In genomic region chr3:28667646-28668376, GRCh38 we compare ENCODE assay signal across 8 cellular contexts.
DNase-seq lines count a peak whose midpoint lies in the region; ATAC-seq and TF ChIP-seq lines count a peak whose summit lies in the region.

No MANE protein-coding gene starts in this region.

- H3K36me3 Mint-ChIP-seq in CD14-positive monocyte = no peaks in the 10 kb centered on the region
- no peaks in the 10 kb centered on the region for H3K36me3 Mint-ChIP-seq in mesothelial cell of epicardium
- no peaks in the 10 kb centered on the region for H3K36me3 Mint-ChIP-seq in stimulated activated memory B cell treated with anti-CD40 and anti-IgM and Interleukin-4, amounts not matched to agents 10 μg/mL and 1 μg/mL and 100 μg/mL, for 72 hours

- intact Hi-C loops in CD14-positive monocyte (cut with micrococcal nuclease) = no loop called here

- TF ChIP-seq CTCF in CD14-positive monocyte (IDR thresholded peaks at IDR 0.05) (peak; percentile 72), mesothelial cell of epicardium (IDR thresholded peaks at IDR 0.05; ENCODE audit: unreplicated experiment) (peak; percentile 78)

- ATAC-seq in GM18907 (IDR thresholded peaks at IDR 0.05; ENCODE audit: unreplicated experiment) (peak; percentile 95), HG03066 (IDR thresholded peaks at IDR 0.05; ENCODE audit: low read depth, unreplicated experiment) (peak; percentile 99)
- ATAC-seq in stimulated activated memory B cell treated with anti-CD40 and anti-IgM and Interleukin-4, amounts not matched to agents 10 μg/mL and 1 μg/mL and 100 μg/mL, for 72 hours = peak; percentile 63

- H3K4me1 Mint-ChIP-seq in CD14-positive monocyte = no peaks in the 10 kb centered on the region
- H3K4me1 Mint-ChIP-seq in mesothelial cell of epicardium = peaks cover 15% of the 10 kb centered on the region
- H3K4me1 Mint-ChIP-seq in stimulated activated memory B cell treated with anti-CD40 and anti-IgM and Interleukin-4, amounts not matched to agents 10 μg/mL and 1 μg/mL and 100 μg/mL, for 72 hours = peaks cover 6% of the 10 kb centered on the region

- H3K4me3 Mint-ChIP-seq in CD14-positive monocyte (no peak overlapping the region), mesothelial cell of epicardium (no peak overlapping the region)
- no peak overlapping the region for H3K4me3 Mint-ChIP-seq in stimulated activated memory B cell treated with anti-CD40 and anti-IgM and Interleukin-4, amounts not matched to agents 10 μg/mL and 1 μg/mL and 100 μg/mL, for 72 hours

- H3K27ac Mint-ChIP-seq in CD14-positive monocyte (peak overlapping the region in 1 of 7 donors; percentile 8), mesothelial cell of epicardium (peak overlapping the region; percentile 50)
- no peak overlapping the region for H3K27ac Mint-ChIP-seq in stimulated activated memory B cell treated with anti-CD40 and anti-IgM and Interleukin-4, amounts not matched to agents 10 μg/mL and 1 μg/mL and 100 μg/mL, for 72 hours

- H3K9me3 Mint-ChIP-seq in CD14-positive monocyte = no peaks in the 10 kb centered on the region
- no peaks in the 10 kb centered on the region for H3K9me3 Mint-ChIP-seq in mesothelial cell of epicardium
- no peaks in the 10 kb centered on the region for H3K9me3 Mint-ChIP-seq in stimulated activated memory B cell treated with anti-CD40 and anti-IgM and Interleukin-4, amounts not matched to agents 10 μg/mL and 1 μg/mL and 100 μg/mL, for 72 hours

- H3K27me3 Mint-ChIP-seq in CD14-positive monocyte (ENCODE audit: low read depth in 3 of 3) (peaks cover 0 to 4% (median 3%) of the 10 kb centered on the region in 3 donors), mesothelial cell of epicardium (ENCODE audit: low read depth) (no peaks in the 10 kb centered on the region)
- H3K27me3 Mint-ChIP-seq in stimulated activated memory B cell treated with anti-CD40 and anti-IgM and Interleukin-4, amounts not matched to agents 10 μg/mL and 1 μg/mL and 100 μg/mL, for 72 hours = no peaks in the 10 kb centered on the region

- DNase-seq in CD14-positive monocyte (ENCODE audit: low spot score) = no peak
- peak; percentile 5 for DNase-seq in NCI-H2227 treated with DMSO at 0.1 percent for 48 hours (lab: John Stamatoyannopoulos, UW)
- DNase-seq in activated CD4-positive, CD25-positive, alpha-beta regulatory T cell (lab: John Stamatoyannopoulos, UW) = peak; percentile 4 to 49 (median 10)
- peak; percentile 1 for DNase-seq in effector CD8-positive, alpha-beta T cell (lab: John Stamatoyannopoulos, UW)
- DNase-seq in mesothelial cell of epicardium (ENCODE audit: low spot score in 2 of 2, unreplicated experiment in 2 of 2) = peak; percentile 28 to 67
